In the genomic region with DNA sequence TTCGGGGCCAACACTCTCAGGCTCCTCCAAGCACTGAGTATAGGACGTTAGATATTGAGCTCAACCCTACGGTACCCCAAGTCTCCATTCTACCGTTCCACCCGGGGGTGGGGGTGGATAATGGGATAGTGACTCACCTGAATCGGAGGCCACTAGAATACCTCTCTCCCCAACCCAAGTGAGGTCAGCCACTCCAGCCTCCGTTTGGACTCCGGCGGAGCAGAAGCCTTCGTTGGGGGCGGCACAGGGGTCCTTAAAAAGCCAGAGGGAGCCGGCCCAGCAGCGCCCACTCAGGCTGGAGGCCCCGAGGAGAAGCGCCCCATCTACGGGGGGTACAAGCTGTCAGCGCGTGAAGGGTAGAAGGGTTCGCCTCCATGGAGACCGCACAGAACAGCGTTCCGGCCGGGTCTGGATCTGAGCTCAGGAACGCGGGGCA, we compare ENCODE assay signal across 1 cellular context.
TF ChIP-seq lines count a peak whose summit lies in the region.

No MANE protein-coding gene starts in this region.

TF ChIP-seq in HCT116, 20 proteins besides CTCF, POLR2A, EP300 and RAD21 (continued from another document):
- TF ChIP-seq MAX (IDR thresholded peaks at IDR 0.05) (no peak), EZH2phosphoT487 (IDR thresholded peaks at IDR 0.05; ENCODE audit: borderline replicate concordance) (no peak), EGR1 (IDR thresholded peaks at IDR 0.05; ENCODE audit: low read depth) (no peak), CBX3 (IDR thresholded peaks at IDR 0.05; ENCODE audit: low read depth) (no peak), YY1 (IDR thresholded peaks at IDR 0.05; ENCODE audit: extremely low read depth, insufficient replicate concordance, low read depth, low read length) (no peak), POLR2AphosphoS5 (IDR thresholded peaks at IDR 0.05; ENCODE audit: low read depth, low read length) (no peak), TCF7L2 (IDR thresholded peaks at IDR 0.05; ENCODE audit: borderline replicate concordance, extremely low read depth, insufficient read depth, insufficient read length) (no peak)
